In the genomic region with DNA sequence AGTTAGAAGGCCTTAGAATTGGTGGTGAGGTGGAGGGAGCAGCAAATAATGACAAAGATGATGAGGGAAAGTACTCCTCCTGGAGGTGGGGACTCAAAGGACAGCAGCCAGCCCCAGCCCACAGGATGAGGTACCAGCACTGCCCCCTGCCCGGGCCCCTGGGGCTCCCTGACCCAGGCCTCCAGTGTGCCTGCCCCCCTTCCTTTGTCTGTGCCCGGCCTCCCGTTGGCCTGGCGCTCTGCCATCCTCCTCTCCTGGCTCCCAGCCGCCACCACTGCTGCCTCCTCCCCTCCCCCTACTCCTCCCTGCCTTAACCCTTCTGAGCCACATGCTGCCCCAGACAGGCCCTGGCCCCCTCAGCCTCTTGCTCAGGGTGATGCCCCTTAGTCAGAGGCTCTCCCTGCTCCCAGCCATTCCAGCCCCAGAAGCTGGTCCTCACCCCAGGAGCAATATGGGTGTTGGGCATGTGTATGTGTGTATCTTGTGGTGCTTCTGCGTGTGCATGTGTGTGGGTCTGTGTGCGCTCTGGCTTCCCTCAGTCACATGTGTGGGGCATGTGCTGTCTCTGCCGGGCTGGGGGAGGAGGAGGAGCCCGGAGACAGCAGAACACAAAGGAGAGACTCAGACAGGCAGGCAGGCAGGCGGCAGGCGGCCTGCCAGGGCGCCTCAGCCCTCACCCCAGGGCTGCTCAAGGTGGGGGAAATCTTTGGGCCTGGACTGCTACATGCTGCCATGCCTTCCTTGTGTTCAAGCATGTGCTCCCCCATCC, we compare ENCODE assay signal across 8 cellular contexts. TPM values are rescaled to one million over a fixed set of nuclear protein-coding genes. Genes with fewer than 3 reads are reported as not detected.
A peak's percentile ranks its signal among the peaks of the same experiment; 100 is the strongest.
DNase-seq lines count a peak whose midpoint lies in the region; ATAC-seq and TF ChIP-seq lines count a peak whose summit lies in the region.

No MANE protein-coding gene starts in this region.

- TF ChIP-seq CTCF in CD14-positive monocyte (IDR thresholded peaks at IDR 0.05) (no peak), PC-3 (conservative IDR thresholded peaks at IDR 0.05; ENCODE audit: low read depth, low read length) (peak; percentile 34; the same call in 1 of the 2 replicates), fibroblast of mammary gland (conservative IDR thresholded peaks at IDR 0.05; ENCODE audit: control insufficient read depth, insufficient read depth, low read depth, low read length) (peak; percentile 14)

- H3K36me3 Mint-ChIP-seq in CD14-positive monocyte: peaks cover 0 to 4% of the 10 kb centered on the region in 2 donors
- peaks cover 0 to 11% (median 0%) of the 10 kb centered on the region in 5 donors for H3K36me3 Mint-ChIP-seq in naive thymus-derived CD4-positive, alpha-beta T cell

- ATAC-seq in PC-3: no peak
- ATAC-seq in naive thymus-derived CD4-positive, alpha-beta T cell: peak; percentile 55

- no peaks in the 10 kb centered on the region for H3K9me2 ChIP-seq in PC-3 (replicated peaks; ENCODE audit: low read length)

- BruUV-seq in PC-3 (replicated peaks; lab: Mats Ljungman, UMichigan): no TSS peak

- peaks cover 0 to 6% (median 3%) of the 10 kb centered on the region in 3 donors for H3K27me3 Mint-ChIP-seq in CD14-positive monocyte (ENCODE audit: low read depth in 3 of 3)
- no peaks in the 10 kb centered on the region for H3K27me3 Mint-ChIP-seq in naive thymus-derived CD4-positive, alpha-beta T cell

- no peaks in the 10 kb centered on the region for H3K36me3 ChIP-seq in PC-3 (ENCODE audit: low read depth, low read length)
- peaks cover 0 to 3% (median 0%) of the 10 kb centered on the region in 3 experiments for H3K36me3 ChIP-seq in naive thymus-derived CD4-positive, alpha-beta T cell (ENCODE audit: control insufficient read depth in 2 of 3, insufficient read depth in 3 of 3, low read length in 3 of 3)
- H3K36me3 ChIP-seq in stomach smooth muscle (ENCODE audit: control insufficient read depth in 2 of 2, insufficient read depth in 2 of 2, low read length in 2 of 2): no peaks in the 10 kb centered on the region

- DNase-seq in CD14-positive monocyte (ENCODE audit: low spot score) (no peak), HT1080 (ENCODE audit: low read depth) (peak; percentile 79), PC-3 (no peak), activated T-helper 1 cell treated with Interleukin-2 at 50 U/mL for 16 hours (ENCODE audit: low read depth) (peak; percentile 39), fibroblast of mammary gland (ENCODE audit: low read depth) (peak; percentile 69), GOT3 (lab: John Stamatoyannopoulos, UW) (no peak)
- peak; percentile 36 to 80 (median 69) for DNase-seq in naive thymus-derived CD4-positive, alpha-beta T cell

- H3K27me3 ChIP-seq in PC-3 (ENCODE audit: low read length) (no peaks in the 10 kb centered on the region), stomach smooth muscle (ENCODE audit: control insufficient read depth in 1 of 2, insufficient read depth in 2 of 2, low read length in 2 of 2) (no peaks in the 10 kb centered on the region)
- no peaks in the 10 kb centered on the region for H3K27me3 ChIP-seq in naive thymus-derived CD4-positive, alpha-beta T cell (ENCODE audit: control insufficient read depth in 2 of 2, insufficient read depth in 2 of 2, low read length in 2 of 2)

- CTCF ChIA-PET in PC-3 (lab: Charles Lee): no interaction called here
- CTCF ChIA-PET in naive thymus-derived CD4-positive, alpha-beta T cell (lab: Charles Lee): interaction anchor here (1.0 to 1.2 kb wide), 2 partner anchors 13 to 108 kb away, joined by 3 to 5 read pairs; no protein-coding TSS in a partner anchor

- H2AFZ ChIP-seq in PC-3 (ENCODE audit: low read length): no peak overlapping the region

- H3K79me2 ChIP-seq in PC-3 (ENCODE audit: low read length): peaks cover 68% of the 10 kb centered on the region

- H3K4me1 ChIP-seq in PC-3 (ENCODE audit: insufficient read depth, low read length) (peaks cover 43% of the 10 kb centered on the region), stomach smooth muscle (ENCODE audit: control insufficient read depth, insufficient read depth, low read length) (peaks cover 81% of the 10 kb centered on the region)
- peaks cover 54 to 62% of the 10 kb centered on the region in 2 donors for H3K4me1 ChIP-seq in naive thymus-derived CD4-positive, alpha-beta T cell (ENCODE audit: control insufficient read depth in 2 of 2, insufficient read depth in 2 of 2, low read length in 2 of 2)

- peaks cover 10% of the 10 kb centered on the region for H4K20me1 ChIP-seq in PC-3 (ENCODE audit: low read length)

- intact Hi-C loops in CD14-positive monocyte (cut with micrococcal nuclease) (loop anchor here in 1 of 2 donors (2.0 kb wide), 1 partner anchor 15 kb away; the partner anchor contains the start of gene PPRC1), PC-3 (cut with micrococcal nuclease) (loop anchor here (2.0 kb wide), 1 partner anchor 15 kb away; the partner anchor contains the start of gene PPRC1)
- intact Hi-C loops in naive thymus-derived CD4-positive, alpha-beta T cell (cut with micrococcal nuclease): loop anchor here in 1 of 2 donors (1.0 to 5.0 kb wide), 6 partner anchors 52 to 525 kb away; partner anchors contain the start of genes GBF1, HPS6, OGA and SUFU

- H3K27ac ChIP-seq in PC-3 (ENCODE audit: low read length) (no peak overlapping the region), stomach smooth muscle (ENCODE audit: low read length) (peak overlapping the region; percentile 99)
- H3K27ac ChIP-seq in naive thymus-derived CD4-positive, alpha-beta T cell (ENCODE audit: low read depth, low read length): peak overlapping the region; percentile 97

- no peaks in the 10 kb centered on the region for H3F3A ChIP-seq in PC-3 (ENCODE audit: low read length, unreplicated experiment)

- H3K4me3 Mint-ChIP-seq in CD14-positive monocyte: peak overlapping the region; percentile 83 to 93
- H3K4me3 Mint-ChIP-seq in naive thymus-derived CD4-positive, alpha-beta T cell: peak overlapping the region; percentile 84 to 98 (median 93)

- peak overlapping the region; percentile 76 to 95 (median 87) for H3K27ac Mint-ChIP-seq in CD14-positive monocyte
- peak overlapping the region; percentile 80 to 98 (median 94) for H3K27ac Mint-ChIP-seq in naive thymus-derived CD4-positive, alpha-beta T cell

- peaks cover 0 to 2% (median 0%) of the 10 kb centered on the region in 7 donors for H3K9me3 Mint-ChIP-seq in CD14-positive monocyte
- no peaks in the 10 kb centered on the region for H3K9me3 Mint-ChIP-seq in naive thymus-derived CD4-positive, alpha-beta T cell

- peaks cover 72% of the 10 kb centered on the region for H3K4me1 Mint-ChIP-seq in CD14-positive monocyte
- H3K4me1 Mint-ChIP-seq in naive thymus-derived CD4-positive, alpha-beta T cell: peaks cover 48 to 76% (median 66%) of the 10 kb centered on the region in 7 donors

- 0 out of 2 replicates have a peak overlapping the region, but pooled peaks have one; percentile 12 for H3K4me3 ChIP-seq in PC-3 (ENCODE audit: low read length)
- no peak overlapping the region for H3K4me3 ChIP-seq in fibroblast of mammary gland (ENCODE audit: control insufficient read depth, low read depth, low read length)
- peak overlapping the region; percentile 90 for H3K4me3 ChIP-seq in naive thymus-derived CD4-positive, alpha-beta T cell (ENCODE audit: low read length)
- peak overlapping the region; percentile 90 to 95 for H3K4me3 ChIP-seq in stomach smooth muscle (ENCODE audit: low read length in 2 of 2)

- H3K9me3 ChIP-seq in PC-3 (ENCODE audit: low read length) (no peaks in the 10 kb centered on the region), stomach smooth muscle (ENCODE audit: control insufficient read depth in 2 of 2, low read length in 2 of 2) (no peaks in the 10 kb centered on the region)
- no peaks in the 10 kb centered on the region for H3K9me3 ChIP-seq in naive thymus-derived CD4-positive, alpha-beta T cell (ENCODE audit: control insufficient read depth in 2 of 3, low read length in 3 of 3)

- POLR2A ChIA-PET in PC-3 (lab: Charles Lee; ENCODE audit: unreplicated experiment): no interaction called here
- POLR2A ChIA-PET in naive thymus-derived CD4-positive, alpha-beta T cell (lab: Charles Lee): interaction anchor here (0.6 to 2.6 kb wide), 9 partner anchors 9 to 498 kb away, joined by 3 to 15 read pairs (median 6); partner anchors contain the start of genes HPS6, NOLC1, OGA and PPRC1

- H3K9ac ChIP-seq in PC-3 (ENCODE audit: low read length) (no peak overlapping the region), stomach smooth muscle (ENCODE audit: low read length in 2 of 2) (peak overlapping the region; percentile 55 to 92)

- peak overlapping the region; percentile 69 for H3K4me2 ChIP-seq in PC-3 (ENCODE audit: low read length)

RNA-seq across cellular contexts. Expression of gene LDB1, which starts 2.6 kb away (rescaled TPM):
- 10 to 100 TPM in 1 of 2 donors, 1 to 10 TPM in 1; 8.7 to 21.9 TPM for polyA plus RNA-seq in CD14-positive monocyte
- 32.2 and 34.4 TPM in 2 replicates for total RNA-seq in HT1080 (2014; rRNA removed; shearing (Covaris generic))
- polyA plus RNA-seq in HT1080 (2015; cell fraction: cytosol; rRNA removed): 19.2 and 19.3 TPM in 2 replicates
- 43.7 and 51.0 TPM in 2 replicates for polyA plus RNA-seq in HT1080 (2015; cell fraction: nucleus; rRNA removed)
- total RNA-seq in PC-3 (2014; rRNA removed): 28.3 and 34.2 TPM in 2 replicates
- total RNA-seq in naive thymus-derived CD4-positive, alpha-beta T cell: 100 to 1,000 TPM; 101 to 152 (median 115) TPM
- 10 to 100 TPM; 26.2 to 45.8 TPM for polyA plus RNA-seq in naive thymus-derived CD4-positive, alpha-beta T cell

RNA-seq across cellular contexts. Expression of gene PPRC1, which starts 15.3 kb away (rescaled TPM):
- polyA plus RNA-seq in CD14-positive monocyte: 1 to 10 TPM; 1.1 to 2.5 TPM
- total RNA-seq in HT1080 (2014; rRNA removed; shearing (Covaris generic)): 31.8 and 38.3 TPM in 2 replicates
- polyA plus RNA-seq in HT1080 (2015; cell fraction: cytosol; rRNA removed): 33.6 and 36.0 TPM in 2 replicates
- 70.6 and 75.1 TPM in 2 replicates for polyA plus RNA-seq in HT1080 (2015; cell fraction: nucleus; rRNA removed)
- total RNA-seq in PC-3 (2014; rRNA removed): 27.6 and 31.3 TPM in 2 replicates
- total RNA-seq in naive thymus-derived CD4-positive, alpha-beta T cell: 10 to 100 TPM; 33.7 to 56.5 (median 40.6) TPM
- polyA plus RNA-seq in naive thymus-derived CD4-positive, alpha-beta T cell: 10 to 100 TPM in 1 of 2 donors, 1 to 10 TPM in 1; 9.7 to 31.0 TPM

RNA-seq across cellular contexts. Expression of gene NOLC1, which starts 34.6 kb away (rescaled TPM):
- 10 to 100 TPM in 1 of 2 donors, 1 to 10 TPM in 1; 10.0 to 19.3 TPM for polyA plus RNA-seq in CD14-positive monocyte
- total RNA-seq in HT1080 (2014; rRNA removed; shearing (Covaris generic)): 95.2 and 119 TPM in 2 replicates
- polyA plus RNA-seq in HT1080 (2015; cell fraction: cytosol; rRNA removed): 126 and 135 TPM in 2 replicates
- 181 and 188 TPM in 2 replicates for polyA plus RNA-seq in HT1080 (2015; cell fraction: nucleus; rRNA removed)
- 69.9 TPM in 2 replicates for total RNA-seq in PC-3 (2014; rRNA removed)
- total RNA-seq in naive thymus-derived CD4-positive, alpha-beta T cell: 10 to 100 TPM; 45.1 to 98.5 (median 58.8) TPM
- 10 to 100 TPM; 54.5 to 91.6 TPM for polyA plus RNA-seq in naive thymus-derived CD4-positive, alpha-beta T cell

RNA-seq across cellular contexts. Expression of gene HPS6, which starts 52.4 kb away (rescaled TPM):
- polyA plus RNA-seq in CD14-positive monocyte: 10 to 100 TPM; 23.6 to 27.3 TPM
- total RNA-seq in HT1080 (2014; rRNA removed; shearing (Covaris generic)): 37.6 and 38.5 TPM in 2 replicates
- 19.3 and 20.8 TPM in 2 replicates for polyA plus RNA-seq in HT1080 (2015; cell fraction: cytosol; rRNA removed)
- polyA plus RNA-seq in HT1080 (2015; cell fraction: nucleus; rRNA removed): 20.7 and 22.6 TPM in 2 replicates
- total RNA-seq in PC-3 (2014; rRNA removed): 24.0 and 26.8 TPM in 2 replicates
- total RNA-seq in naive thymus-derived CD4-positive, alpha-beta T cell: 10 to 100 TPM; 12.1 to 24.2 (median 20.9) TPM
- polyA plus RNA-seq in naive thymus-derived CD4-positive, alpha-beta T cell: 10 to 100 TPM; 13.8 to 29.9 TPM

Comparison
In these comparisons a context has a peak if more than half of its experiments do, and no peak if none do; other contexts are left out.
1. DNase-seq: peak in HT1080 (single experiment), activated T-helper 1 cell treated with Interleukin-2 at 50 U/mL for 16 hours (single experiment), fibroblast of mammary gland (single experiment) and naive thymus-derived CD4-positive, alpha-beta T cell (9 of 9); none in CD14-positive monocyte (single experiment), PC-3 (single experiment) and GOT3 (single experiment).